ENCODE assay signal across 7 cellular contexts in genomic region chr13:21458457-21458815, GRCh38. TPM values are rescaled to one million over a fixed set of nuclear protein-coding genes. Genes with fewer than 3 reads are reported as not detected.
DNase-seq lines count a peak whose midpoint lies in the region; ATAC-seq and TF ChIP-seq lines count a peak whose summit lies in the region.

No MANE protein-coding gene starts in this region.

- no peaks in the 10 kb centered on the region for H3K27me3 ChIP-seq in tibial artery

- H3K27ac Mint-ChIP-seq in activated CD8-positive, alpha-beta memory T cell treated with anti-CD3 and anti-CD28 coated beads, Interleukin-2, amount 10 ng/mL, durations not matched to agents 7 days and 5 days: peak overlapping the region; percentile 90
- H3K27ac Mint-ChIP-seq in nephron progenitor cell: peak overlapping the region; percentile 74

- peaks cover 14% of the 10 kb centered on the region for H3K36me3 Mint-ChIP-seq in activated CD8-positive, alpha-beta memory T cell treated with anti-CD3 and anti-CD28 coated beads, Interleukin-2, amount 10 ng/mL, durations not matched to agents 7 days and 5 days
- H3K36me3 Mint-ChIP-seq in nephron progenitor cell (ENCODE audit: low read depth): peaks cover 32% of the 10 kb centered on the region

- no peak for TF ChIP-seq CTCF in nephron progenitor cell (IDR thresholded peaks at IDR 0.05)
- TF ChIP-seq CTCF in tibial artery (IDR thresholded peaks at IDR 0.05): no peak

- H3K4me3 Mint-ChIP-seq in activated CD8-positive, alpha-beta memory T cell treated with anti-CD3 and anti-CD28 coated beads, Interleukin-2, amount 10 ng/mL, durations not matched to agents 7 days and 5 days: peak overlapping the region; percentile 89
- peak overlapping the region; percentile 95 for H3K4me3 Mint-ChIP-seq in nephron progenitor cell

- DNase-seq in NCI-H2107 treated with DMSO at 0.1 percent for 48 hours (lab: John Stamatoyannopoulos, UW; ENCODE audit: unreplicated experiment) (peak; percentile 34), epithelial cell of prostate (ENCODE audit: low read depth, low spot score) (no peak), nephron progenitor cell (peak; percentile 36), tibial artery (no peak)
- DNase-seq in activated CD8-positive, alpha-beta memory T cell treated with anti-CD3 and anti-CD28 coated beads, Interleukin-2, amount 10 ng/mL, durations not matched to agents 7 days and 5 days: peak; percentile 78

- H3K9me3 Mint-ChIP-seq in activated CD8-positive, alpha-beta memory T cell treated with anti-CD3 and anti-CD28 coated beads, Interleukin-2, amount 10 ng/mL, durations not matched to agents 7 days and 5 days (ENCODE audit: low read depth): peaks cover 7% of the 10 kb centered on the region
- H3K9me3 Mint-ChIP-seq in nephron progenitor cell: peaks cover 36% of the 10 kb centered on the region

- ATAC-seq in GM18502 (IDR thresholded peaks at IDR 0.05; ENCODE audit: poor library complexity, unreplicated experiment) (peak; percentile 44), HG02678 (IDR thresholded peaks at IDR 0.05; ENCODE audit: unreplicated experiment) (peak; percentile 39)
- ATAC-seq in activated CD8-positive, alpha-beta memory T cell treated with anti-CD3 and anti-CD28 coated beads, Interleukin-2, amount 10 ng/mL, durations not matched to agents 7 days and 5 days: peak; percentile 37

- peak overlapping the region; percentile 74 to 87 for H3K4me3 ChIP-seq in tibial artery

- peaks cover 0 to 16% (median 7%) of the 10 kb centered on the region in 4 donors for H3K4me1 ChIP-seq in tibial artery

- H3K9me3 ChIP-seq in tibial artery: no peaks in the 10 kb centered on the region

- H3K4me1 Mint-ChIP-seq in activated CD8-positive, alpha-beta memory T cell treated with anti-CD3 and anti-CD28 coated beads, Interleukin-2, amount 10 ng/mL, durations not matched to agents 7 days and 5 days: peaks cover 35% of the 10 kb centered on the region
- peaks cover 34% of the 10 kb centered on the region for H3K4me1 Mint-ChIP-seq in nephron progenitor cell

- CTCF ChIA-PET in activated CD8-positive, alpha-beta memory T cell treated with anti-CD3 and anti-CD28 coated beads, Interleukin-2, amount 10 ng/mL, durations not matched to agents 7 days and 5 days (lab: Charles Lee): interaction anchor here (1.2 to 5.8 kb wide), 6 partner anchors 18 to 348 kb away, joined by 3 to 28 read pairs (median 6); partner anchors contain the start of genes MRPL57 and SKA3

- H3K27ac ChIP-seq in epithelial cell of prostate (peak overlapping the region; percentile 78), tibial artery (peak overlapping the region; percentile 81 to 83)

- H3K36me3 ChIP-seq in tibial artery: no peaks in the 10 kb centered on the region

- no peaks in the 10 kb centered on the region for H3K27me3 Mint-ChIP-seq in activated CD8-positive, alpha-beta memory T cell treated with anti-CD3 and anti-CD28 coated beads, Interleukin-2, amount 10 ng/mL, durations not matched to agents 7 days and 5 days
- peaks cover 11% of the 10 kb centered on the region for H3K27me3 Mint-ChIP-seq in nephron progenitor cell (ENCODE audit: low read depth, poor library complexity)

- intact Hi-C loops in tibial artery (cut with DNase I; ENCODE audit: low total_unique reads): no loop called here

RNA-seq across cellular contexts. Expression of gene ZDHHC20, which starts 0.7 kb away (rescaled TPM):
- 10 to 100 TPM; 65.7 to 68.0 TPM for total RNA-seq in activated CD8-positive, alpha-beta memory T cell treated with anti-CD3 and anti-CD28 coated beads, Interleukin-2, amount 10 ng/mL, durations not matched to agents 7 days and 5 days

Comparison
In these comparisons a context has a peak if more than half of its experiments do, and no peak if none do; other contexts are left out.
1. DNase-seq: peak in NCI-H2107 treated with DMSO at 0.1 percent for 48 hours (single experiment), activated CD8-positive, alpha-beta memory T cell treated with anti-CD3 and anti-CD28 coated beads, Interleukin-2, amount 10 ng/mL, durations not matched to agents 7 days and 5 days (single experiment) and nephron progenitor cell (single experiment); none in epithelial cell of prostate (single experiment) and tibial artery (0 of 2).
2. Peak in every context shown above with its lines, with median percentiles within 50 percentile points of each other: ATAC-seq.